In the genomic region with DNA sequence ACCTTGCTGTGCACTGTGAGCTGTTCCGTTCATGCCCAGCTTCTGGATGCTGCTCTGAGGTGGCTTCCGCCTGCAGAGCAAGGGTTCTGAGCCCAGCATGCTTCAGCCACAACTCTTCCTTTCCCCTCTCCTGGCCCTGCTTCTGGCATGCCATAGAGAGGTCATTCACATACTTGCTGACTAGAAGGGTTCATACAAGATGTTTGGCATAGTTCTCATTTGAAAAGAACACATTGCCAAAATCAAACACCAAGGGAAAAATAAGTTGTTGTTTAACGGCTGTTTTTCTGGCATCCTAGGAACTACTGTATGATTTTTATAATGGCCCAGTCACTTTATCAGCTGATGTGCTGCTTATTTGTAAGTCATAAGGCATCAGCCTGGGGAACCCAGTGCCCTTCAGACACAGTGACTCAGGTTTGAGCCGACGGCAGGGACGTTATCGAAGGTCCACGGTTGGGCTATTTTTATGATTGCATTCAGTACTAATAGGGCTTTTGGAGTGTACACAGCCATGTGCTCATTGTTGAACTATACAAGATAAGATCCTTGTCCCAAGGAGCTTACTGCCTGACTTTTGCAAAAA, we compare ENCODE assay signal across 15 cellular contexts. TPM values are rescaled to one million over a fixed set of nuclear protein-coding genes. Genes with fewer than 3 reads are reported as not detected.
A peak's percentile ranks its signal among the peaks of the same experiment; 100 is the strongest.
DNase-seq lines count a peak whose midpoint lies in the region; ATAC-seq, FAIRE-seq and TF ChIP-seq lines count a peak whose summit lies in the region.
"Had no signal": no experiment of that assay in that cellular context is flagged by ENCODE, and none has a peak within 500 bp of the region (broad histone marks: within the 10 kb centered on the region; RNA-seq: fewer than 3 reads in every experiment).

No MANE protein-coding gene starts in this region.

- no peaks in the 10 kb centered on the region for H3K9me3 ChIP-seq in GM23248 (ENCODE audit: low read depth)
- H3K9me3 ChIP-seq in keratinocyte (ENCODE audit: control insufficient read depth, low read depth, low read length), result peaks cover 5% of the 10 kb centered on the region
- no peaks in the 10 kb centered on the region for H3K9me3 ChIP-seq in stomach smooth muscle (ENCODE audit: control insufficient read depth in 2 of 2, low read length in 2 of 2)

- no peak for FAIRE-seq in keratinocyte (lab: Jason Lieb, UNC)

- 14 to 17% methylated on average over 8 of the region's 8 CpGs for WGBS in GM23248 (ENCODE audit: low coverage in 1 of 2, low lambda C conversion rate in 2 of 2, missing lambda C conversion rate in 2 of 2), 2 experiments

- no peak overlapping the region for H3K4me3 ChIP-seq in GM23248
- H3K4me3 ChIP-seq in keratinocyte (ENCODE audit: control insufficient read depth in 2 of 3, extremely low read depth in 1 of 3, insufficient read depth in 2 of 3, low read depth in 1 of 3, low read length in 3 of 3), result no peak overlapping the region
- peak overlapping the region in 1 of 2 donors; percentile 1 for H3K4me3 ChIP-seq in stomach smooth muscle (ENCODE audit: low read length in 2 of 2)

- H3K9ac ChIP-seq in GM23248, result peak overlapping the region; percentile 41
- H3K9ac ChIP-seq in keratinocyte (ENCODE audit: control insufficient read depth, extremely low read depth, insufficient read depth, low read length), result peak overlapping the region; percentile 16
- H3K9ac ChIP-seq in stomach smooth muscle (ENCODE audit: low read length in 2 of 2), result no peak overlapping the region

- H3K4me3 Mint-ChIP-seq in T-cell, result no peak overlapping the region
- H3K4me3 Mint-ChIP-seq: activated CD8-positive, alpha-beta T cell treated with anti-CD3 and anti-CD28 coated beads, Interleukin-2, amount 10 ng/mL, durations not matched to agents 7 days and 5 days; H9; IgD-negative memory B cell had no signal

- H3K9me1 ChIP-seq in keratinocyte (ENCODE audit: control insufficient read depth, extremely low read depth, insufficient read depth, low read length), result no peaks in the 10 kb centered on the region

- no peaks in the 10 kb centered on the region for H3K79me2 ChIP-seq in GM23248 (ENCODE audit: insufficient read depth)
- no peaks in the 10 kb centered on the region for H3K79me2 ChIP-seq in keratinocyte (ENCODE audit: control insufficient read depth, insufficient read depth, low read length)

- H3K36me3 Mint-ChIP-seq in T-cell, result no peaks in the 10 kb centered on the region
- H3K36me3 Mint-ChIP-seq: IgD-negative memory B cell had no signal

- peak overlapping the region; percentile 29 for H3K4me2 ChIP-seq in GM23248 (ENCODE audit: unreplicated experiment)
- no peak overlapping the region for H3K4me2 ChIP-seq in keratinocyte (ENCODE audit: control insufficient read depth, extremely low read depth, insufficient read depth, low read depth, low read length)

- no peak overlapping the region for H3K27ac Mint-ChIP-seq in T-cell
- H3K27ac Mint-ChIP-seq: activated CD8-positive, alpha-beta T cell treated with anti-CD3 and anti-CD28 coated beads, Interleukin-2, amount 10 ng/mL, durations not matched to agents 7 days and 5 days; H9; IgD-negative memory B cell had no signal

- TF ChIP-seq CTCF in keratinocyte (optimal IDR thresholded peaks at IDR 0.05 in 1 of 3, IDR thresholded peaks at IDR 0.05 in 1 of 3, conservative IDR thresholded peaks at IDR 0.05 in 1 of 3; ENCODE audit: extremely low read depth in 1 of 3, insufficient read depth in 2 of 3, low read length in 3 of 3), result no peak

- H3K4me1 Mint-ChIP-seq in T-cell, result no peaks in the 10 kb centered on the region
- H3K4me1 Mint-ChIP-seq: IgD-negative memory B cell had no signal

- H3K36me3 ChIP-seq in GM23248 (ENCODE audit: low read depth), result no peaks in the 10 kb centered on the region
- no peaks in the 10 kb centered on the region for H3K36me3 ChIP-seq in keratinocyte (ENCODE audit: control insufficient read depth in 2 of 2, extremely low read depth in 1 of 2, insufficient read depth in 2 of 2, low read length in 2 of 2)
- H3K36me3 ChIP-seq in stomach smooth muscle (ENCODE audit: control insufficient read depth in 2 of 2, insufficient read depth in 2 of 2, low read length in 2 of 2), result no peaks in the 10 kb centered on the region

- CTCF ChIA-PET in T-cell (lab: Charles Lee), result no interaction called here

- H3K4me1 ChIP-seq in GM23248 (ENCODE audit: insufficient read depth) (peaks cover 32% of the 10 kb centered on the region), keratinocyte (ENCODE audit: control insufficient read depth, extremely low read depth, insufficient read depth, low read length) (peaks cover 27% of the 10 kb centered on the region), stomach smooth muscle (ENCODE audit: control insufficient read depth, insufficient read depth, low read length) (peaks cover 39% of the 10 kb centered on the region)

- in situ Hi-C loops in GM23248 (cut with MboI), result no loop called here

- dilution Hi-C loops in keratinocyte (cut with MboI; ENCODE audit: extremely low pct_ligation_motif_present, low sequenced_read_pairs), result no loop called here

- peaks cover 2 to 7% (median 4%) of the 10 kb centered on the region in 3 donors for H3K9me3 Mint-ChIP-seq in T-cell

- no peak for ATAC-seq in T-cell (replicated peaks in 1 of 4)
- ATAC-seq: activated CD8-positive, alpha-beta T cell treated with anti-CD3 and anti-CD28 coated beads, Interleukin-2, amount 10 ng/mL, durations not matched to agents 7 days and 5 days had no signal

- H3K27me3 Mint-ChIP-seq in T-cell, result peaks cover 0 to 9% of the 10 kb centered on the region in 2 donors

- POLR2A ChIA-PET in T-cell (lab: Charles Lee), result no interaction called here

- H3K27me3 ChIP-seq in GM23248 (replicated peaks; ENCODE audit: insufficient read depth) (no peaks in the 10 kb centered on the region), keratinocyte (ENCODE audit: control insufficient read depth, extremely low read depth, insufficient read depth, low read length) (no peaks in the 10 kb centered on the region), stomach smooth muscle (ENCODE audit: control insufficient read depth in 1 of 2, insufficient read depth in 2 of 2, low read length in 2 of 2) (no peaks in the 10 kb centered on the region)

- H4K20me1 ChIP-seq in GM23248 (ENCODE audit: insufficient read depth) (no peaks in the 10 kb centered on the region), keratinocyte (ENCODE audit: control insufficient read depth, extremely low read depth, insufficient read depth, low read length) (no peaks in the 10 kb centered on the region)

- peak overlapping the region; percentile 27; the same call in 1 of the 2 replicates for H2AFZ ChIP-seq in GM23248
- H2AFZ ChIP-seq in keratinocyte (ENCODE audit: control insufficient read depth, low read length), result no peak overlapping the region

- peak; percentile 82 for DNase-seq in GM23248
- peak; percentile 27 for DNase-seq in dermis blood vessel endothelial cell
- DNase-seq in keratinocyte (ENCODE audit: low read depth, low spot score), result no peak
- DNase-seq in T-cell, result no peak
- DNase-seq in UCSD-AML1 (lab: John Stamatoyannopoulos, UW; ENCODE audit: unreplicated experiment), result no peak
- no peak for DNase-seq in C1 segment of cervical spinal cord (lab: John Stamatoyannopoulos, UW)
- DNase-seq in NCI-H69 (lab: John Stamatoyannopoulos, UW), result no peak
- DNase-seq: activated CD8-positive, alpha-beta T cell treated with anti-CD3 and anti-CD28 coated beads, Interleukin-2, amount 10 ng/mL, durations not matched to agents 7 days and 5 days; activated naive CD4-positive, alpha-beta T cell treated with Interleukin-2 at 50 U/mL for 16 hours; H9; NCI-H2081 treated with DMSO at 0.1 percent for 48 hours had no signal

- H3K9me2 ChIP-seq in GM23248 (ENCODE audit: insufficient read depth), result no peaks in the 10 kb centered on the region

- H3F3A ChIP-seq in GM23248 (ENCODE audit: insufficient read depth), result peaks cover 42% of the 10 kb centered on the region

- peak overlapping the region; percentile 64 for H3K27ac ChIP-seq in GM23248
- no peak overlapping the region for H3K27ac ChIP-seq in keratinocyte (ENCODE audit: control insufficient read depth, insufficient read depth, low read length)
- peak overlapping the region; percentile 37 for H3K27ac ChIP-seq in stomach smooth muscle (ENCODE audit: low read length)

RNA-seq across cellular contexts. Expression of a gene that starts 53.9 kb away (rescaled TPM):
- total RNA-seq in GM23248 (2014; rRNA removed; shearing (Covaris generic)), result 0.11 TPM in 1 of 2 replicates, not detected in the other
- polyA plus RNA-seq in GM23248 (2016; fragmentation: Nextera tagmentation; extraction: Ambion mirVana) (0.06 TPM in 1 of 2 replicates, not detected in the other), keratinocyte (not detected in 3 replicates)
- total RNA-seq in dermis blood vessel endothelial cell (not detected in 2 replicates), T-cell (not detected)
- not detected for polyA plus RNA-seq in keratinocyte (2011; ENCODE audit: low read depth)
- polyA plus RNA-seq in keratinocyte (2011; cell fraction: cytosol; rRNA removed), result not detected in 2 replicates
- polyA plus RNA-seq in keratinocyte (2011; cell fraction: nucleus; rRNA removed), result not detected in 2 replicates
- not detected in 2 replicates for polyA plus RNA-seq in keratinocyte (2012; ENCODE audit: low replicate concordance)
- polyA minus RNA-seq in keratinocyte, result not detected in 3 replicates
- not detected for polyA minus RNA-seq in keratinocyte (2011; cell fraction: cytosol; rRNA and poly(A)+ RNA removed)
- polyA minus RNA-seq in keratinocyte (2011; cell fraction: nucleus; rRNA and poly(A)+ RNA removed), result not detected in 2 replicates
- total RNA-seq: activated CD8-positive, alpha-beta T cell treated with anti-CD3 and anti-CD28 coated beads, Interleukin-2, amount 10 ng/mL, durations not matched to agents 7 days and 5 days; H9; OCI-LY7; T-helper 2 cell treated with Interferon-gamma antibody and Interleukin-4, amounts not matched to agents 100 ng/mL and 5 ng/mL, for 36 hours had no signal
- polyA plus RNA-seq: IgD-negative memory B cell had no signal

Comparison
In these comparisons a context has a peak if more than half of its experiments do, and no peak if none do; other contexts are left out.
1. DNase-seq: peak in GM23248 (single experiment) and dermis blood vessel endothelial cell (single experiment); none in keratinocyte (single experiment), T-cell (0 of 34), UCSD-AML1 (single experiment), C1 segment of cervical spinal cord (0 of 14) and NCI-H69 (single experiment).
2. H3K9ac ChIP-seq: peak in GM23248 (single experiment) and keratinocyte (single experiment); none in stomach smooth muscle (0 of 2).